ENCODE assay signal across 22 cellular contexts in the genomic region with DNA sequence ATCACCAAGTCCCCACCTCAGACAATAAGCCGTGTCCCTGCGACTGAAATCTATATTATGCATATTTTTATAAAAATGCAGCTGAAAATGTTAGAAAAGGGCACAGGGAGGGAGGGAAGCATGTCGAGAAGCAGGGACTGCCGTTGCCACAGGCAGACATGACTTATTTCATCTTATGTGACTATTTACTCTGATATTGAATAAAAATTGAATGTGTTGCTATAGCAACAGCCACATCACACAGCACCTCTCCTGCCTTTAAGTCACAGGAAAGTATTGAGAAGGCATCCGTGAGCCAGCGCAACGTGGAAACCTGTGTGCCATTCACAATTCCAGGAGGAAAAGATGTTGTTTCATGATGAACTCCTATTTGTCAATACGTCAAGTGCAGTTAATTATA.
"Had no signal": no experiment of that assay in that cellular context is flagged by ENCODE, and none has a peak within 500 bp of the region (broad histone marks: within the 10 kb centered on the region; RNA-seq: fewer than 3 reads in every experiment).

No MANE protein-coding gene starts in this region.

- H3K4me3 ChIP-seq: SJSA1, SK-N-MC had no signal

- FAIRE-seq: RCC 7860 had no signal

- H3K9ac ChIP-seq: KMS-11 had no signal

- DNase-seq: IMR-90, Kasumi-1, MM.1S, NCI-H1092 treated with DMSO at 0.1 percent for 48 hours, NCI-H1436, NCI-H187, NCI-H2029, NCI-H2081 treated with DMSO at 0.1 percent for 48 hours, NCI-H2171, NCI-H226, NCI-H446, NCI-H510A, NCI-H524 treated with DMSO at 0.1 percent for 48 hours, NCI-H69, NCI-H774, Right ventricle myocardium superior, RPMI8226, SIG-M5 had no signal

- H3K27ac ChIP-seq: KMS-11, SJSA1, SK-N-MC had no signal

- H3K4me1 ChIP-seq: SJSA1 had no signal

- H3K36me3 ChIP-seq: SJSA1 had no signal

- H3K27me3 ChIP-seq: SJSA1 had no signal
